8 cellular contexts compared by ENCODE assay signal in the genomic region with DNA sequence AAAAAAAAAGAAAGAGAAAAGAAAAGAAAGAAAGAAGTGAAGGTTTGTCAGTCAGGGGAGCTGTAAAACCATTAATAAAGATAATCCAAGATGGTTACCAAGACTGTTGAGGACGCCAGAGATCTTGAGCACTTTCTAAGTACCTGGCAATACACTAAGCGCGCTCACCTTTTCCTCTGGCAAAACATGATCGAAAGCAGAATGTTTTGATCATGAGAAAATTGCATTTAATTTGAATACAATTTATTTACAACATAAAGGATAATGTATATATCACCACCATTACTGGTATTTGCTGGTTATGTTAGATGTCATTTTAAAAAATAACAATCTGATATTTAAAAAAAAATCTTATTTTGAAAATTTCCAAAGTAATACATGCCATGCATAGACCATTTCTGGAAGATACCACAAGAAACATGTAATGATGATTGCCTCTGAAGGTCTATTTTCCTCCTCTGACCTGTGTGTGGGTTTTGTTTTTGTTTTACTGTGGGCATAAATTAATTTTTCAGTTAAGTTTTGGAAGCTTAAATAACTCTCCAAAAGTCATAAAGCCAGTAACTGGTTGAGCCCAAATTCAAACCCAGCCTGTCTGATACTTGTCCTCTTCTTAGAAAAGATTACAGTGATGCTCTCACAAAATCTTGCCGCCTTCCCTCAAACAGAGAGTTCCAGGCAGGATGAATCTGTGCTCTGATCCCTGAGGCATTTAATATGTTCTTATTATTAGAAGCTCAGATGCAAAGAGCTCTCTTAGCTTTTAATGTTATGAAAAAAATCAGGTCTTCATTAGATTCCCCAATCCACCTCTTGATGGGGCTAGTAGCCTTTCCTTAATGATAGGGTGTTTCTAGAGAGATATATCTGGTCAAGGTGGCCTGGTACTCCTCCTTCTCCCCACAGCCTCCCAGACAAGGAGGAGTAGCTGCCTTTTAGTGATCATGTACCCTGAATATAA. TPM values are rescaled to one million over a fixed set of nuclear protein-coding genes. Genes with fewer than 3 reads are reported as not detected.
DNase-seq lines count a peak whose midpoint lies in the region; ATAC-seq and TF ChIP-seq lines count a peak whose summit lies in the region.

No MANE protein-coding gene starts in this region.

- DNase-seq in activated naive CD4-positive, alpha-beta T cell treated with anti-CD3 and anti-CD28 coated beads for 36 hours = no peak
- no peak for DNase-seq in activated naive CD4-positive, alpha-beta T cell treated with Interleukin-2 at 50 U/mL for 16 hours
- DNase-seq in NCI-H524 (lab: John Stamatoyannopoulos, UW) (peak; percentile 16 to 66), MCF 10A (ENCODE audit: unreplicated experiment) (peak; percentile 56), posterior cingulate gyrus (no peak), hepatic stellate cell (ENCODE audit: low spot score) (no peak)

- peak overlapping the region; percentile 100 for H3K27ac Mint-ChIP-seq in activated naive CD4-positive, alpha-beta T cell treated with anti-CD3 and anti-CD28 coated beads for 36 hours
- peak overlapping the region; percentile 96 for H3K27ac Mint-ChIP-seq in MCF 10A (ENCODE audit: low read depth, unreplicated experiment)

- CTCF ChIA-PET in activated naive CD4-positive, alpha-beta T cell treated with anti-CD3 and anti-CD28 coated beads for 36 hours (lab: Charles Lee) = interaction anchor here (0.6 to 14.8 kb wide), 7 partner anchors 9 to 889 kb away, joined by 3 to 200 read pairs (median 16); partner anchors contain the start of genes MFAP1, SPG11 and TRIM69
- CTCF ChIA-PET in MCF 10A (lab: Yijun Ruan, JAX) = interaction anchor here (0.5 to 2.9 kb wide), 18 partner anchors 9 to 521 kb away, joined by 3 to 26 read pairs (median 4); partner anchors contain the start of genes SPG11 and TRIM69

- POLR2A ChIA-PET in MCF 10A (lab: Yijun Ruan, JAX) = interaction anchor here (0.7 to 7.2 kb wide), 13 partner anchors 9 to 1511 kb away, joined by 3 to 340 read pairs (median 4); partner anchors contain the start of genes MFAP1, SPG11 and TRIM69

- H3K9ac ChIP-seq in mucosa of rectum (ENCODE audit: low read depth in 1 of 2, low read length in 2 of 2) = peak overlapping the region; percentile 100

- H3K4me1 Mint-ChIP-seq in activated naive CD4-positive, alpha-beta T cell treated with anti-CD3 and anti-CD28 coated beads for 36 hours (ENCODE audit: low read depth) = peaks cover 52% of the 10 kb centered on the region
- peaks cover 23% of the 10 kb centered on the region for H3K4me1 Mint-ChIP-seq in MCF 10A (ENCODE audit: insufficient read depth, unreplicated experiment)

- no peaks in the 10 kb centered on the region for H3K27me3 ChIP-seq in mucosa of rectum (ENCODE audit: control insufficient read depth in 2 of 2, insufficient read depth in 2 of 2, low read length in 2 of 2)

- peak overlapping the region; percentile 96 to 99 for H3K4me3 ChIP-seq in mucosa of rectum (ENCODE audit: low read length in 2 of 2)

- peak overlapping the region; percentile 100 for H3K27ac ChIP-seq in mucosa of rectum (ENCODE audit: low read depth in 2 of 2, low read length in 2 of 2)

- no TSS peak for BruUV-seq in MCF 10A (replicated peaks; lab: Mats Ljungman, UMichigan)

- no peaks in the 10 kb centered on the region for H3K9me3 ChIP-seq in mucosa of rectum (ENCODE audit: control insufficient read depth in 2 of 2, low read length in 2 of 2)

- ATAC-seq in GM18909 (IDR thresholded peaks at IDR 0.05; ENCODE audit: poor library complexity, unreplicated experiment) = no peak

- H3K9me3 Mint-ChIP-seq in activated naive CD4-positive, alpha-beta T cell treated with anti-CD3 and anti-CD28 coated beads for 36 hours = no peaks in the 10 kb centered on the region
- H3K9me3 Mint-ChIP-seq in MCF 10A (ENCODE audit: unreplicated experiment) = no peaks in the 10 kb centered on the region

- H3K36me3 Mint-ChIP-seq in activated naive CD4-positive, alpha-beta T cell treated with anti-CD3 and anti-CD28 coated beads for 36 hours (ENCODE audit: low read depth) = peaks cover 80% of the 10 kb centered on the region
- peaks cover 56% of the 10 kb centered on the region for H3K36me3 Mint-ChIP-seq in MCF 10A (ENCODE audit: insufficient read depth, unreplicated experiment)

- peaks cover 23 to 38% of the 10 kb centered on the region in 2 donors for H3K4me1 ChIP-seq in mucosa of rectum (ENCODE audit: control insufficient read depth in 2 of 2, insufficient read depth in 2 of 2, low read length in 2 of 2)

- H3K36me3 ChIP-seq in mucosa of rectum (ENCODE audit: control insufficient read depth in 2 of 2, insufficient read depth in 2 of 2, low read length in 2 of 2) = peaks cover 39 to 40% of the 10 kb centered on the region in 2 donors

- H3K27me3 Mint-ChIP-seq in activated naive CD4-positive, alpha-beta T cell treated with anti-CD3 and anti-CD28 coated beads for 36 hours (ENCODE audit: low read depth) = peaks cover 3% of the 10 kb centered on the region
- no peaks in the 10 kb centered on the region for H3K27me3 Mint-ChIP-seq in MCF 10A (ENCODE audit: insufficient read depth, unreplicated experiment)

- intact Hi-C loops in activated naive CD4-positive, alpha-beta T cell treated with anti-CD3 and anti-CD28 coated beads for 36 hours (cut with micrococcal nuclease) = loop anchor here (1.0 to 10.0 kb wide), 3 partner anchors 23 to 888 kb away; partner anchors contain the start of genes EIF3J, MFAP1, TRIM69 and WDR76
- intact Hi-C loops in MCF 10A (cut with micrococcal nuclease) (loop anchor here (1.0 kb wide), 2 partner anchors 16 to 25 kb away; no protein-coding TSS in a partner anchor), posterior cingulate gyrus (cut with DNase I) (no loop called here)

- TF ChIP-seq CTCF in MCF 10A (IDR thresholded peaks at IDR 0.05; ENCODE audit: unreplicated experiment) = peak; percentile 41

- peak overlapping the region; percentile 99 for H3K4me3 Mint-ChIP-seq in activated naive CD4-positive, alpha-beta T cell treated with anti-CD3 and anti-CD28 coated beads for 36 hours
- H3K4me3 Mint-ChIP-seq in MCF 10A (ENCODE audit: unreplicated experiment) = peak overlapping the region; percentile 92

RNA-seq across cellular contexts. Expression of gene B2M, which starts 2.0 kb away (rescaled TPM):
- total RNA-seq in activated naive CD4-positive, alpha-beta T cell treated with anti-CD3 and anti-CD28 coated beads for 36 hours = 1,000 to 10,000 TPM; 5,387 to 5,703 TPM
- total RNA-seq in MCF 10A (2022) = 605 and 755 TPM in 2 replicates

RNA-seq across cellular contexts. Expression of gene PATL2, which starts 2.2 kb away (rescaled TPM):
- total RNA-seq in activated naive CD4-positive, alpha-beta T cell treated with anti-CD3 and anti-CD28 coated beads for 36 hours = 1 to 10 TPM; 6.1 to 6.3 TPM
- 0.16 and 0.71 TPM in 2 replicates for total RNA-seq in MCF 10A (2022)

RNA-seq across cellular contexts. Expression of gene TRIM69, which starts 23.0 kb away (rescaled TPM):
- total RNA-seq in activated naive CD4-positive, alpha-beta T cell treated with anti-CD3 and anti-CD28 coated beads for 36 hours = 10 to 100 TPM; 40.3 to 42.5 TPM
- total RNA-seq in MCF 10A (2022) = 8.2 and 12.2 TPM in 2 replicates

RNA-seq across cellular contexts. Expression of gene SPG11, which starts 49.8 kb away (rescaled TPM):
- total RNA-seq in activated naive CD4-positive, alpha-beta T cell treated with anti-CD3 and anti-CD28 coated beads for 36 hours = 10 to 100 TPM; 83.2 to 96.4 TPM
- total RNA-seq in MCF 10A (2022) = 65.1 and 69.0 TPM in 2 replicates

Comparison
In these comparisons a context has a peak if more than half of its experiments do, and no peak if none do; other contexts are left out.
1. DNase-seq: peak in NCI-H524 (2 of 2) and MCF 10A (single experiment); none in activated naive CD4-positive, alpha-beta T cell treated with anti-CD3 and anti-CD28 coated beads for 36 hours (single experiment), activated naive CD4-positive, alpha-beta T cell treated with Interleukin-2 at 50 U/mL for 16 hours (single experiment), posterior cingulate gyrus (0 of 10) and hepatic stellate cell (single experiment).